Comparison of ENCODE assay signal across 8 cellular contexts in genomic region chr3:154122096-154122911, GRCh38. TPM values are rescaled to one million over a fixed set of nuclear protein-coding genes. Genes with fewer than 3 reads are reported as not detected.
DNase-seq lines count a peak whose midpoint lies in the region; ATAC-seq and TF ChIP-seq lines count a peak whose summit lies in the region.

No MANE protein-coding gene starts in this region.

- in situ Hi-C loops in Panc1 (cut with HindIII; ENCODE audit: low pct_unique_long_range_greater_than_20kb, low sequenced_read_pairs), result no loop called here

- BruUV-seq in Panc1 (replicated peaks; lab: Mats Ljungman, UMichigan), result no TSS peak

- intact Hi-C loops in Panc1 (cut with micrococcal nuclease; ENCODE audit: unreplicated experiment) (loop anchor here (10.0 kb wide), 1 partner anchor 122 kb away; no protein-coding TSS in a partner anchor), aorta (cut with DNase I) (loop anchor here (5.0 kb wide), 3 partner anchors 60 to 130 kb away; no protein-coding TSS in a partner anchor)

- POLR2A ChIA-PET in Panc1 (lab: Charles Lee), result no interaction called here

- peak overlapping the region; percentile 55 to 70 for H3K4me3 ChIP-seq in Panc1 (ENCODE audit: low read depth in 2 of 2, low read length in 2 of 2)
- H3K4me3 ChIP-seq in effector memory CD4-positive, alpha-beta T cell (ENCODE audit: insufficient read depth, low read depth, low read length, poor library complexity, severe bottlenecking), result peak overlapping the region; percentile 60
- peak overlapping the region; percentile 77 to 82 for H3K4me3 ChIP-seq in mucosa of rectum (ENCODE audit: low read length in 2 of 2)
- H3K4me3 ChIP-seq in aorta (ENCODE audit: low read length in 2 of 2), result peak overlapping the region; percentile 59 to 80

- WGBS in aorta, 2 donors, result 1% methylated on average over 58 to 60 of the region's 60 CpGs

- DNase-seq in NCI-H82 (lab: John Stamatoyannopoulos, UW) (peak; percentile 74), NCI-H82 treated with DMSO at 0.1 percent for 48 hours (lab: John Stamatoyannopoulos, UW; ENCODE audit: unreplicated experiment) (no peak), Panc1 (ENCODE audit: low read depth, low spot score) (no peak), aorta (peak; percentile 54 to 80), putamen (ENCODE audit: low spot score) (no peak)
- no peak for DNase-seq in effector memory CD4-positive, alpha-beta T cell

- CTCF ChIA-PET in Panc1 (lab: Charles Lee), result no interaction called here

- no peaks in the 10 kb centered on the region; the same call in 1 of the 2 replicates for H3K36me3 ChIP-seq in Panc1 (ENCODE audit: control insufficient read depth, insufficient read depth, low read length)
- H3K36me3 ChIP-seq in effector memory CD4-positive, alpha-beta T cell (ENCODE audit: control insufficient read depth, insufficient read depth, low read length), result no peaks in the 10 kb centered on the region
- no peaks in the 10 kb centered on the region for H3K36me3 ChIP-seq in mucosa of rectum (ENCODE audit: control insufficient read depth in 2 of 2, insufficient read depth in 2 of 2, low read length in 2 of 2)
- no peaks in the 10 kb centered on the region for H3K36me3 ChIP-seq in aorta (ENCODE audit: control insufficient read depth in 1 of 2, insufficient read depth in 2 of 2, low read length in 1 of 2)

- ATAC-seq in Panc1, result peak; percentile 57
- peak; percentile 54 for ATAC-seq in aorta (ENCODE audit: low FRiP score)
- ATAC-seq in HG02973 (IDR thresholded peaks at IDR 0.05; ENCODE audit: unreplicated experiment), result no peak

- no peaks in the 10 kb centered on the region for H3K9me3 ChIP-seq in Panc1 (ENCODE audit: control insufficient read depth, insufficient read depth, low read depth, low read length)
- H3K9me3 ChIP-seq in effector memory CD4-positive, alpha-beta T cell (ENCODE audit: control insufficient read depth, low read length), result no peaks in the 10 kb centered on the region
- no peaks in the 10 kb centered on the region for H3K9me3 ChIP-seq in mucosa of rectum (ENCODE audit: control insufficient read depth in 2 of 2, low read length in 2 of 2)
- H3K9me3 ChIP-seq in aorta (ENCODE audit: control insufficient read depth, low read length), result no peaks in the 10 kb centered on the region

- H3K27me3 ChIP-seq in Panc1 (ENCODE audit: control insufficient read depth, insufficient read depth, low read length) (peaks cover 24% of the 10 kb centered on the region), mucosa of rectum (ENCODE audit: control insufficient read depth in 2 of 2, insufficient read depth in 2 of 2, low read length in 2 of 2) (no peaks in the 10 kb centered on the region), aorta (ENCODE audit: control insufficient read depth in 1 of 2, insufficient read depth in 2 of 2, low read length in 1 of 2) (no peaks in the 10 kb centered on the region)
- peaks cover 18% of the 10 kb centered on the region for H3K27me3 ChIP-seq in effector memory CD4-positive, alpha-beta T cell (replicated peaks; ENCODE audit: control insufficient read depth, insufficient read depth, low read length, poor library complexity, severe bottlenecking)

- peak overlapping the region; percentile 41 to 73 for H3K9ac ChIP-seq in mucosa of rectum (ENCODE audit: low read depth in 1 of 2, low read length in 2 of 2)

- H3K27ac ChIP-seq in Panc1 (ENCODE audit: low read length) (no peak overlapping the region), mucosa of rectum (ENCODE audit: low read depth in 2 of 2, low read length in 2 of 2) (peak overlapping the region; percentile 32 to 41), aorta (ENCODE audit: low read depth in 1 of 2, low read length in 2 of 2) (peak overlapping the region; percentile 12 to 39)
- no peak overlapping the region for H3K27ac ChIP-seq in effector memory CD4-positive, alpha-beta T cell (ENCODE audit: insufficient read depth, low read length, poor library complexity, severe bottlenecking)

- TF ChIP-seq CTCF in Panc1 (IDR thresholded peaks at IDR 0.05), result no peak

- H3K4me1 ChIP-seq in Panc1 (ENCODE audit: control insufficient read depth, insufficient read depth, low read length), result peaks cover 6% of the 10 kb centered on the region; the same call in 1 of the 2 replicates
- peaks cover 13% of the 10 kb centered on the region for H3K4me1 ChIP-seq in effector memory CD4-positive, alpha-beta T cell (ENCODE audit: control insufficient read depth, insufficient read depth, low read length, poor library complexity, severe bottlenecking)
- H3K4me1 ChIP-seq in mucosa of rectum (ENCODE audit: control insufficient read depth in 2 of 2, insufficient read depth in 2 of 2, low read length in 2 of 2), result peaks cover 0 to 3% of the 10 kb centered on the region in 2 donors
- H3K4me1 ChIP-seq in aorta (ENCODE audit: control insufficient read depth in 1 of 2, insufficient read depth in 2 of 2, low read length in 2 of 2), result peaks cover 4 to 5% of the 10 kb centered on the region in 2 donors

RNA-seq across cellular contexts. Expression of gene ARHGEF26, which starts 1.1 kb away (rescaled TPM):
- total RNA-seq in Panc1 (2021; ENCODE audit: unreplicated experiment), result 2.0 TPM
- 1.4 TPM for polyA plus RNA-seq in Panc1 (2012; ENCODE audit: insufficient read length)
- total RNA-seq in aorta, result 10 to 100 TPM; 16.4 to 26.9 TPM
- 10 to 100 TPM; 24.5 to 31.5 TPM for polyA plus RNA-seq in aorta

Comparison
In these comparisons a context has a peak if more than half of its experiments do, and no peak if none do; other contexts are left out.
1. DNase-seq: peak in NCI-H82 (single experiment) and aorta (2 of 2); none in NCI-H82 treated with DMSO at 0.1 percent for 48 hours (single experiment), Panc1 (single experiment), effector memory CD4-positive, alpha-beta T cell (0 of 3) and putamen (single experiment).
2. H3K27ac ChIP-seq: peak in mucosa of rectum (2 of 2) and aorta (2 of 2); none in Panc1 (single experiment) and effector memory CD4-positive, alpha-beta T cell (single experiment).
3. Peak in every context shown above with its lines, with median percentiles within 50 percentile points of each other: H3K4me3 ChIP-seq.